In the genomic region with DNA sequence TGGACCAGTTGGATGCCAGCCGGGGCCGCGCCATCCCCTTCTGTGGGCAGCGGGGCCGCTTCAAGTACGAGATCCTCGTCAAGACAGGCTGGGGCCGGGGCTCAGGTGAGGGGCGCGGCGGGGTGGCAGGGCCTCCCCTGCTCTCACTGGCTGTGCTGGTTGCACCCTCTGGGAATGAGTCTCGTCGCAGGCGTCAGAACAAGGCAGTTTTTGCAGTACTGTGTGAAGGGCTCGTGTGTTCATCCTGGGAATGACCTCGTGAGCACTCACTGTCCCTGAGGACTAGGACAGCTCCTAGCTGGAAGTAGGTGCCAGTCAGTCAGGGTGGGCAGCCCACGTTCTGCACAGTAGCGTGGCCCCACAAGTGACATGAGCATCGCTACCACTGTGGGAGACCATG, we compare ENCODE assay signal across 6 cellular contexts. TPM values are rescaled to one million over a fixed set of nuclear protein-coding genes. Genes with fewer than 3 reads are reported as not detected.
DNase-seq lines count a peak whose midpoint lies in the region; ATAC-seq and TF ChIP-seq lines count a peak whose summit lies in the region.
"Not testable (repeated sequence)": the region's sequence is repeated elsewhere in the genome, so short reads cannot be mapped to it uniquely, and the experiment has no call there.

No MANE protein-coding gene starts in this region.

- not testable (repeated sequence) for H3K27ac Mint-ChIP-seq in osteocyte (ENCODE audit: unreplicated experiment); type B pancreatic cell

- ATAC-seq in left ventricle myocardium superior, lower lobe of right lung: not testable (repeated sequence)

- not testable (repeated sequence) for H3K4me3 ChIP-seq in Karpas-422 (ENCODE audit: low read length); colonic mucosa; lower lobe of right lung

- H3K27me3 ChIP-seq in Karpas-422 (ENCODE audit: low read length); colonic mucosa; lower lobe of right lung (ENCODE audit: low read depth): not testable (repeated sequence)

- H3K9ac ChIP-seq in Karpas-422 (ENCODE audit: low read length); colonic mucosa (ENCODE audit: low read depth in 2 of 2, low read length in 2 of 2): not testable (repeated sequence)

- not testable (repeated sequence) for H3K36me3 ChIP-seq in Karpas-422 (ENCODE audit: insufficient read depth, low read length); colonic mucosa; lower lobe of right lung

- not testable (repeated sequence) for H3K4me1 Mint-ChIP-seq in osteocyte (ENCODE audit: unreplicated experiment); type B pancreatic cell (ENCODE audit: unreplicated experiment)

- not testable (repeated sequence) for H2AFZ ChIP-seq in Karpas-422 (ENCODE audit: low read length)

- intact Hi-C loops in colonic mucosa (cut with DNase I); left ventricle myocardium superior (cut with micrococcal nuclease); lower lobe of right lung (cut with DNase I): not testable (repeated sequence)

- DNase-seq in Karpas-422: peak; percentile 22
- DNase-seq in colonic mucosa: peak; percentile 17
- peak; percentile 18 for DNase-seq in left ventricle myocardium superior
- peak; percentile 19 for DNase-seq in lower lobe of right lung
- peak; percentile 81 for DNase-seq in osteocyte (ENCODE audit: extremely low spot score, unreplicated experiment)
- peak; percentile 45 for DNase-seq in type B pancreatic cell (ENCODE audit: extremely low spot score, unreplicated experiment)

- not testable (repeated sequence) for H3K27me3 Mint-ChIP-seq in osteocyte (ENCODE audit: unreplicated experiment); type B pancreatic cell

- not testable (repeated sequence) for H3K4me3 Mint-ChIP-seq in osteocyte (ENCODE audit: unreplicated experiment); type B pancreatic cell

- H3K9me2 ChIP-seq in Karpas-422 (replicated peaks; ENCODE audit: insufficient read depth, low read length): not testable (repeated sequence)

- not testable (repeated sequence) for TF ChIP-seq CTCF in colonic mucosa (IDR thresholded peaks at IDR 0.05); lower lobe of right lung (IDR thresholded peaks at IDR 0.05); osteocyte (IDR thresholded peaks at IDR 0.05); type B pancreatic cell (conservative IDR thresholded peaks at IDR 0.05)

- H3K9me3 Mint-ChIP-seq in osteocyte (ENCODE audit: unreplicated experiment); type B pancreatic cell: not testable (repeated sequence)

- H3K4me1 ChIP-seq in Karpas-422 (ENCODE audit: low read length); colonic mucosa; lower lobe of right lung: not testable (repeated sequence)

- H3K27ac ChIP-seq in Karpas-422 (ENCODE audit: low read length); colonic mucosa; lower lobe of right lung: not testable (repeated sequence)

- H3K4me2 ChIP-seq in Karpas-422 (ENCODE audit: low read depth, low read length, poor library complexity, severe bottlenecking): not testable (repeated sequence)

- not testable (repeated sequence) for H3K9me3 ChIP-seq in Karpas-422 (ENCODE audit: low read length); colonic mucosa; lower lobe of right lung

- not testable (repeated sequence) for H3K36me3 Mint-ChIP-seq in osteocyte (ENCODE audit: unreplicated experiment); type B pancreatic cell

- H4K20me1 ChIP-seq in Karpas-422 (ENCODE audit: insufficient read depth, low read depth, low read length): not testable (repeated sequence)

- H3K79me2 ChIP-seq in Karpas-422 (ENCODE audit: low read length): not testable (repeated sequence)

RNA-seq across cellular contexts. Expression of a gene that starts 6.3 kb away (rescaled TPM):
- total RNA-seq in Karpas-422 (2014; rRNA removed; shearing (Covaris generic); ENCODE audit: low replicate concordance): 44.0 and 74.1 TPM in 2 replicates
- total RNA-seq in colonic mucosa: 10 to 100 TPM; 32.8 to 74.3 TPM
- total RNA-seq in left ventricle myocardium superior: 46.3 TPM
- 90.9 TPM for total RNA-seq in lower lobe of right lung
- 148 and 176 TPM in 2 replicates for total RNA-seq in osteocyte
- total RNA-seq in type B pancreatic cell (ENCODE audit: low replicate concordance): 84.4 and 199 TPM in 2 replicates

RNA-seq across cellular contexts. Expression of a gene that starts 43.9 kb away (rescaled TPM):
- 58.4 and 77.6 TPM in 2 replicates for total RNA-seq in Karpas-422 (2014; rRNA removed; shearing (Covaris generic); ENCODE audit: low replicate concordance)
- total RNA-seq in colonic mucosa (100 to 1,000 TPM; 253 to 267 TPM), left ventricle myocardium superior (82.0 TPM), lower lobe of right lung (103 TPM), osteocyte (107 and 109 TPM in 2 replicates), type B pancreatic cell (ENCODE audit: low replicate concordance) (130 and 198 TPM in 2 replicates)

Comparison
In these comparisons a context has a peak if more than half of its experiments do, and no peak if none do; other contexts are left out.
1. DNase-seq: peak in every context shown above with its lines; median percentile 81 in osteocyte; 45 in type B pancreatic cell; 22 in Karpas-422; 19 in lower lobe of right lung; 18 in left ventricle myocardium superior; 17 in colonic mucosa.